ENCODE assay signal across 9 cellular contexts in genomic region chr2:32948266-32948665, GRCh38. TPM values are rescaled to one million over a fixed set of nuclear protein-coding genes. Genes with fewer than 3 reads are reported as not detected.
A peak's percentile ranks its signal among the peaks of the same experiment; 100 is the strongest.
DNase-seq lines count a peak whose midpoint lies in the region; ATAC-seq, FAIRE-seq and TF ChIP-seq lines count a peak whose summit lies in the region.
"Had no signal": no experiment of that assay in that cellular context is flagged by ENCODE, and none has a peak within 500 bp of the region (broad histone marks: within the 10 kb centered on the region; RNA-seq: fewer than 3 reads in every experiment).

No MANE protein-coding gene starts in this region.

- CTCF ChIA-PET in HepG2 (lab: Yijun Ruan, JAX; ENCODE audit: low intra/inter-chr PET ratio, low total read pairs): no interaction called here

- DNase-seq in activated T-cell treated with anti-CD3 and anti-CD28 coated beads, Interleukin-2, amount 50 U/mL, for 4 hours: no peak
- DNase-seq in activated T-cell treated with anti-CD3 and anti-CD28 coated beads, Interleukin-2, amount 50 U/mL, for 48 hours: no peak
- DNase-seq in activated naive CD8-positive, alpha-beta T cell treated with anti-CD3 and anti-CD28 coated beads, Interleukin-2, amount 50 U/mL, for 24 hours: no peak
- no peak for DNase-seq in HepG2 (ENCODE audit: low spot score)
- DNase-seq in thoracic aorta (ENCODE audit: low spot score): no peak
- no peak for DNase-seq in Ammon's horn (ENCODE audit: low spot score)
- DNase-seq in small intestine: no peak

- BruUV-seq in HepG2 (replicated peaks; lab: Mats Ljungman, UMichigan): no TSS peak

- H3K36me3 ChIP-seq in HepG2 (replicated peaks in 1 of 2; ENCODE audit: control insufficient read depth in 1 of 2, insufficient read depth in 2 of 2, low read length in 2 of 2) (no peaks in the 10 kb centered on the region), thoracic aorta (no peaks in the 10 kb centered on the region), small intestine (ENCODE audit: control insufficient read depth in 2 of 2, insufficient read depth in 2 of 2, low read length in 2 of 2) (no peaks in the 10 kb centered on the region)

- ATAC-seq in activated T-cell treated with anti-CD3 and anti-CD28 coated beads, Interleukin-2, amount 50 U/mL, for 4 hours: no peak
- no peak for ATAC-seq in activated naive CD8-positive, alpha-beta T cell treated with anti-CD3 and anti-CD28 coated beads, Interleukin-2, amount 50 U/mL, for 24 hours
- ATAC-seq in HepG2 (no peak), thoracic aorta (ENCODE audit: insufficient number of reproducible peaks, low FRiP score, low read depth) (no peak), GM18511 (IDR thresholded peaks at IDR 0.05; ENCODE audit: unreplicated experiment) (no peak)

- H3K27me3 ChIP-seq in HepG2 (ENCODE audit: control insufficient read depth in 1 of 2, insufficient read depth in 2 of 2, low read length in 2 of 2): peaks cover 6 to 38% of the 10 kb centered on the region in 2 experiments; a peak in 4 of 5 replicates
- no peaks in the 10 kb centered on the region for H3K27me3 ChIP-seq in thoracic aorta (replicated peaks; ENCODE audit: insufficient read depth)
- peaks cover 0 to 2% of the 10 kb centered on the region in 2 donors for H3K27me3 ChIP-seq in small intestine (ENCODE audit: control insufficient read depth in 2 of 2, insufficient read depth in 2 of 2, low read length in 2 of 2)

- intact Hi-C loops in HepG2 (cut with micrococcal nuclease; ENCODE audit: unreplicated experiment): loop anchor here (5.0 kb wide), 3 partner anchors 396 to 634 kb away; no protein-coding TSS in a partner anchor

- no peak for TF ChIP-seq POLR2A in HepG2 (IDR thresholded peaks at IDR 0.05; ENCODE audit: insufficient read depth in 1 of 2, low read depth in 2 of 2, low read length in 2 of 2)

- H3K9ac ChIP-seq in HepG2 (ENCODE audit: insufficient read depth, low read depth, low read length): no peak overlapping the region

- in situ Hi-C loops in HepG2 (cut with HindIII; ENCODE audit: extremely low pct_ligation_motif_present, low pct_unique_long_range_greater_than_20kb): loop anchor here (5.0 to 10.0 kb wide), 2 partner anchors 176 to 393 kb away; no protein-coding TSS in a partner anchor

- H3K4me3 ChIP-seq in HepG2 (replicated peaks in 1 of 3; ENCODE audit: insufficient read depth in 1 of 3, low read depth in 2 of 3, low read length in 3 of 3) (no peak overlapping the region), thoracic aorta (peak overlapping the region; percentile 93), small intestine (ENCODE audit: low read depth in 1 of 2, low read length in 2 of 2) (peak overlapping the region in 1 of 2 donors; percentile 66)

- 79% methylated on average over 3 of the region's 3 CpGs for WGBS in HepG2 (ENCODE audit: low lambda C conversion rate)
- 66 to 80% (median 73%) methylated on average over 3 of the region's 3 CpGs for WGBS in small intestine, 3 donors

- H3K4me1 ChIP-seq in HepG2 (ENCODE audit: insufficient read depth, low read length) (no peaks in the 10 kb centered on the region), thoracic aorta (ENCODE audit: control insufficient read depth in 1 of 2, low read depth in 2 of 2) (peaks cover 0 to 5% of the 10 kb centered on the region in 2 donors), small intestine (ENCODE audit: control insufficient read depth in 2 of 2, insufficient read depth in 1 of 2, low read depth in 1 of 2, low read length in 1 of 2) (no peaks in the 10 kb centered on the region)

- no peaks in the 10 kb centered on the region for H3K79me2 ChIP-seq in HepG2 (ENCODE audit: insufficient read depth, low read length)

- no peaks in the 10 kb centered on the region for H3K36me3 Mint-ChIP-seq in activated T-cell treated with anti-CD3 and anti-CD28 coated beads, Interleukin-2, amount 50 U/mL, for 4 hours (ENCODE audit: insufficient read depth)
- no peaks in the 10 kb centered on the region for H3K36me3 Mint-ChIP-seq in activated naive CD8-positive, alpha-beta T cell treated with anti-CD3 and anti-CD28 coated beads, Interleukin-2, amount 50 U/mL, for 24 hours (ENCODE audit: low read depth)

- no peak for FAIRE-seq in HepG2 (lab: Jason Lieb, UNC)
- no peak for FAIRE-seq in small intestine (lab: Jason Lieb, UNC)
- FAIRE-seq: bronchial epithelial cell had no signal

- H3K27ac ChIP-seq in HepG2 (ENCODE audit: extremely low read length, insufficient read depth, low read length) (no peak overlapping the region), thoracic aorta (no peak overlapping the region), small intestine (ENCODE audit: low read depth in 1 of 2, low read length in 1 of 2) (no peak overlapping the region)

- TF ChIP-seq CTCF in HepG2 (CRISPR knock-in tag; IDR thresholded peaks at IDR 0.05) (no peak), thoracic aorta (IDR thresholded peaks at IDR 0.05) (no peak)

- H3K9me3 ChIP-seq in HepG2 (ENCODE audit: low read length) (no peaks in the 10 kb centered on the region), thoracic aorta (no peaks in the 10 kb centered on the region), small intestine (ENCODE audit: control insufficient read depth, low read depth) (no peaks in the 10 kb centered on the region)

- TF ChIP-seq EP300 in HepG2 (IDR thresholded peaks at IDR 0.05; ENCODE audit: low read depth in 2 of 2, low read length in 2 of 2) (no peak), HepG2 (CRISPR knock-in tag; IDR thresholded peaks at IDR 0.05; ENCODE audit: borderline replicate concordance) (no peak)

- POLR2A ChIA-PET in HepG2 (lab: Yijun Ruan, JAX): no interaction called here

- H3K4me1 Mint-ChIP-seq in activated T-cell treated with anti-CD3 and anti-CD28 coated beads, Interleukin-2, amount 50 U/mL, for 4 hours (ENCODE audit: low read depth): peaks cover 3% of the 10 kb centered on the region
- peaks cover 11% of the 10 kb centered on the region for H3K4me1 Mint-ChIP-seq in activated naive CD8-positive, alpha-beta T cell treated with anti-CD3 and anti-CD28 coated beads, Interleukin-2, amount 50 U/mL, for 24 hours

- peak overlapping the region; percentile 63 for H3K4me3 Mint-ChIP-seq in activated T-cell treated with anti-CD3 and anti-CD28 coated beads, Interleukin-2, amount 50 U/mL, for 4 hours
- peak overlapping the region; percentile 55 for H3K4me3 Mint-ChIP-seq in activated naive CD8-positive, alpha-beta T cell treated with anti-CD3 and anti-CD28 coated beads, Interleukin-2, amount 50 U/mL, for 24 hours

- no peaks in the 10 kb centered on the region for H4K20me1 ChIP-seq in HepG2 (ENCODE audit: insufficient read depth, low read length)

- no peak overlapping the region for H3K4me2 ChIP-seq in HepG2 (ENCODE audit: low read depth, low read length)

- H3K27me3 Mint-ChIP-seq in activated T-cell treated with anti-CD3 and anti-CD28 coated beads, Interleukin-2, amount 50 U/mL, for 4 hours (ENCODE audit: low read depth): peaks cover 31% of the 10 kb centered on the region
- peaks cover 37% of the 10 kb centered on the region for H3K27me3 Mint-ChIP-seq in activated naive CD8-positive, alpha-beta T cell treated with anti-CD3 and anti-CD28 coated beads, Interleukin-2, amount 50 U/mL, for 24 hours

- H2AFZ ChIP-seq in HepG2 (ENCODE audit: low read length): no peak overlapping the region

- H3K9me3 Mint-ChIP-seq in activated T-cell treated with anti-CD3 and anti-CD28 coated beads, Interleukin-2, amount 50 U/mL, for 4 hours: no peaks in the 10 kb centered on the region
- no peaks in the 10 kb centered on the region for H3K9me3 Mint-ChIP-seq in activated naive CD8-positive, alpha-beta T cell treated with anti-CD3 and anti-CD28 coated beads, Interleukin-2, amount 50 U/mL, for 24 hours

- H3K27ac Mint-ChIP-seq in activated naive CD8-positive, alpha-beta T cell treated with anti-CD3 and anti-CD28 coated beads, Interleukin-2, amount 50 U/mL, for 24 hours: no peak overlapping the region

- no peak for TF ChIP-seq RAD21 in HepG2 (CRISPR knock-in tag; IDR thresholded peaks at IDR 0.05)

RNA-seq across cellular contexts. Expression of gene LTBP1, which starts 1.5 kb away (rescaled TPM):
- total RNA-seq in activated T-cell treated with anti-CD3 and anti-CD28 coated beads, Interleukin-2, amount 50 U/mL, for 4 hours: under 1 TPM; 0.21 to 0.33 (median 0.22) TPM
- total RNA-seq in HepG2 (2016; rRNA removed; fragmentation: Illumina TruSeq; extraction: Trizol) (0.22 and 0.34 TPM in 2 replicates), thoracic aorta (100 to 1,000 TPM; 584 to 786 TPM)
- 0.26 TPM in 1 of 2 replicates, not detected in the other for total RNA-seq in HepG2 (2016; cell fraction: cytosol; rRNA removed; fragmentation: Illumina TruSeq; extraction: Trizol; ENCODE audit: low read depth)
- 0.18 and 0.39 TPM in 2 replicates for total RNA-seq in HepG2 (2016; cell fraction: insoluble cytoplasmic fraction; rRNA removed; fragmentation: Illumina TruSeq; extraction: Trizol)
- total RNA-seq in HepG2 (2016; cell fraction: membrane; rRNA removed; fragmentation: Illumina TruSeq; extraction: Trizol): 0.03 and 0.10 TPM in 2 replicates
- total RNA-seq in HepG2 (2016; cell fraction: nucleus; rRNA removed; fragmentation: Illumina TruSeq; extraction: Trizol): 0.37 and 0.38 TPM in 2 replicates
- polyA plus RNA-seq in HepG2 (2011; rRNA removed) (0.12 and 0.16 TPM in 2 replicates), small intestine (10 to 100 TPM in 1 of 3 donors, 1 to 10 TPM in 1, under 1 TPM in 1; 0.67 to 12.1 (median 2.4) TPM)
- polyA plus RNA-seq in HepG2 (2011; cell fraction: cytosol; rRNA removed): 0.15 and 0.21 TPM in 2 replicates
- 0.14 and 0.19 TPM in 2 replicates for polyA plus RNA-seq in HepG2 (2011; cell fraction: nucleus; rRNA removed)
- 0.04 and 0.27 TPM in 2 replicates for polyA plus RNA-seq in HepG2 (2012)
- 0.03 TPM in 1 of 2 replicates, not detected in the other for polyA plus RNA-seq in HepG2 (2016; cell fraction: cytosol; fragmentation: Illumina TruSeq; extraction: Trizol; ENCODE audit: low read depth)
- 0.22 and 0.27 TPM in 2 replicates for polyA plus RNA-seq in HepG2 (2016; cell fraction: insoluble cytoplasmic fraction; fragmentation: Illumina TruSeq; extraction: Trizol; ENCODE audit: low read depth)
- polyA plus RNA-seq in HepG2 (2016; cell fraction: membrane; fragmentation: Illumina TruSeq; extraction: Trizol; ENCODE audit: low read depth): not detected in 2 replicates
- polyA plus RNA-seq in HepG2 (2016; cell fraction: nucleus; fragmentation: Illumina TruSeq; extraction: Trizol; ENCODE audit: insufficient read depth, low read depth): 0.26 and 0.40 TPM in 2 replicates
- polyA minus RNA-seq in HepG2 (2011; rRNA and poly(A)+ RNA removed; ENCODE audit: low replicate concordance): 0.23 and 0.28 TPM in 2 replicates
- polyA minus RNA-seq in HepG2 (2011; cell fraction: cytosol; rRNA and poly(A)+ RNA removed): 0.30 TPM in 1 of 2 replicates, not detected in the other
- 0.75 and 1.0 TPM in 2 replicates for polyA minus RNA-seq in HepG2 (2011; cell fraction: nucleus; rRNA and poly(A)+ RNA removed)

Comparison
In these comparisons a context has a peak if more than half of its experiments do, and no peak if none do; other contexts are left out.
1. RNA of gene LTBP1, which starts 1.5 kb away (total RNA-seq): 584 to 786 TPM in thoracic aorta; 0.03 to 0.39 TPM in HepG2 and 0.21 to 0.33 TPM in activated T-cell treated with anti-CD3 and anti-CD28 coated beads, Interleukin-2, amount 50 U/mL, for 4 hours; every median in the first group is over 100 times any median in the second.